In genomic region chr10:43401627-43402026, GRCh38 we compare ENCODE assay signal across 13 cellular contexts. TPM values are rescaled to one million over a fixed set of nuclear protein-coding genes. Genes with fewer than 3 reads are reported as not detected.
A peak's percentile ranks its signal among the peaks of the same experiment; 100 is the strongest.
DNase-seq lines count a peak whose midpoint lies in the region; ATAC-seq and TF ChIP-seq lines count a peak whose summit lies in the region.
"Had no signal": no experiment of that assay in that cellular context is flagged by ENCODE, and none has a peak within 500 bp of the region (broad histone marks: within the 10 kb centered on the region; RNA-seq: fewer than 3 reads in every experiment).

No MANE protein-coding gene starts in this region.

- intact Hi-C loops in PC-3 (cut with micrococcal nuclease): no loop called here

- no peaks in the 10 kb centered on the region for H3K27me3 Mint-ChIP-seq in activated T-cell treated with anti-CD3 and anti-CD28 coated beads, Interleukin-2, amount 50 U/mL, for 24 hours
- H3K27me3 Mint-ChIP-seq in endodermal cell (ENCODE audit: insufficient read depth): no peaks in the 10 kb centered on the region
- H3K27me3 Mint-ChIP-seq in progenitor cell of endocrine pancreas: no peaks in the 10 kb centered on the region

- H3K27ac ChIP-seq in PC-3 (ENCODE audit: low read length): no peak overlapping the region
- H3K27ac ChIP-seq in endodermal cell (ENCODE audit: low read depth, low read length): no peak overlapping the region

- POLR2A ChIA-PET in PC-3 (lab: Charles Lee; ENCODE audit: unreplicated experiment): no interaction called here

- H3K9ac ChIP-seq in PC-3 (ENCODE audit: low read length): no peak overlapping the region
- H3K9ac ChIP-seq in endodermal cell (ENCODE audit: extremely low read depth, low read length, poor library complexity, severe bottlenecking): no peak overlapping the region

- peak overlapping the region; percentile 99 for H3K4me3 Mint-ChIP-seq in activated T-cell treated with anti-CD3 and anti-CD28 coated beads, Interleukin-2, amount 50 U/mL, for 24 hours
- H3K4me3 Mint-ChIP-seq in endodermal cell (no peak overlapping the region), progenitor cell of endocrine pancreas (ENCODE audit: low read depth) (no peak overlapping the region)

- ATAC-seq in PC-3 (no peak), GM19035 (IDR thresholded peaks at IDR 0.05; ENCODE audit: unreplicated experiment) (no peak), HG03108 (IDR thresholded peaks at IDR 0.05; ENCODE audit: unreplicated experiment) (no peak)

- H3F3A ChIP-seq in PC-3 (ENCODE audit: low read length, unreplicated experiment): peaks cover 3% of the 10 kb centered on the region

- peak; percentile 29 for DNase-seq in activated T-cell treated with anti-CD3 and anti-CD28 coated beads, Interleukin-2, amount 50 U/mL, for 24 hours
- DNase-seq in activated T-cell treated with anti-CD3 and anti-CD28 coated beads for 4 hours: no peak
- DNase-seq in PC-3: no peak
- DNase-seq in endodermal cell: peak; percentile 80
- DNase-seq in progenitor cell of endocrine pancreas (ENCODE audit: low spot score, unreplicated experiment): no peak
- no peak for DNase-seq in MV-4-11 (lab: John Stamatoyannopoulos, UW)
- DNase-seq: AML-193, NCI-H1436 treated with DMSO at 0.1 percent for 48 hours had no signal

- 63% methylated on average over 2 of the region's 2 CpGs; no CpG with 5 or more reads in 1 of the 2 experiments for WGBS in endodermal cell (ENCODE audit: insufficient coverage in 1 of 2, insufficient read length in 1 of 2), 2 experiments

- peaks cover 68% of the 10 kb centered on the region for H3K4me1 Mint-ChIP-seq in activated T-cell treated with anti-CD3 and anti-CD28 coated beads, Interleukin-2, amount 50 U/mL, for 24 hours (ENCODE audit: low read depth)
- H3K4me1 Mint-ChIP-seq in endodermal cell: peaks cover 42% of the 10 kb centered on the region
- H3K4me1 Mint-ChIP-seq in progenitor cell of endocrine pancreas (ENCODE audit: low read depth): peaks cover 37% of the 10 kb centered on the region

- H3K4me3 ChIP-seq in PC-3 (ENCODE audit: low read length) (0 out of 2 replicates have a peak overlapping the region, but pooled peaks have one; percentile 0), endodermal cell (ENCODE audit: low read length) (no peak overlapping the region)
- H3K4me3 ChIP-seq: Peyer's patch had no signal

- TF ChIP-seq CTCF in PC-3 (conservative IDR thresholded peaks at IDR 0.05; ENCODE audit: low read depth, low read length): no peak
- no peak for TF ChIP-seq CTCF in endodermal cell (conservative IDR thresholded peaks at IDR 0.05)
- TF ChIP-seq CTCF in progenitor cell of endocrine pancreas (IDR thresholded peaks at IDR 0.05; ENCODE audit: unreplicated experiment): no peak

- H3K4me1 ChIP-seq in PC-3 (ENCODE audit: insufficient read depth, low read length) (peaks cover 72% of the 10 kb centered on the region), endodermal cell (ENCODE audit: control insufficient read depth, insufficient read depth, low read length) (peaks cover 13% of the 10 kb centered on the region)

- no peaks in the 10 kb centered on the region for H3K9me3 Mint-ChIP-seq in activated T-cell treated with anti-CD3 and anti-CD28 coated beads, Interleukin-2, amount 50 U/mL, for 24 hours
- no peaks in the 10 kb centered on the region for H3K9me3 Mint-ChIP-seq in endodermal cell
- no peaks in the 10 kb centered on the region for H3K9me3 Mint-ChIP-seq in progenitor cell of endocrine pancreas (ENCODE audit: low read depth)

- no peaks in the 10 kb centered on the region for H3K9me2 ChIP-seq in PC-3 (replicated peaks; ENCODE audit: low read length)

- H3K79me2 ChIP-seq in PC-3 (ENCODE audit: low read length): peaks cover 99% of the 10 kb centered on the region

- H3K27ac Mint-ChIP-seq in activated T-cell treated with anti-CD3 and anti-CD28 coated beads, Interleukin-2, amount 50 U/mL, for 24 hours: peak overlapping the region; percentile 96
- H3K27ac Mint-ChIP-seq in endodermal cell: peak overlapping the region; percentile 67
- peak overlapping the region; percentile 11 for H3K27ac Mint-ChIP-seq in progenitor cell of endocrine pancreas

- peaks cover 86% of the 10 kb centered on the region for H4K20me1 ChIP-seq in PC-3 (ENCODE audit: low read length)

- H3K9me3 ChIP-seq in PC-3 (ENCODE audit: low read length) (no peaks in the 10 kb centered on the region), endodermal cell (ENCODE audit: control insufficient read depth, low read length) (no peaks in the 10 kb centered on the region)
- H3K9me3 ChIP-seq: Peyer's patch had no signal

- no peak overlapping the region for H2AFZ ChIP-seq in PC-3 (ENCODE audit: low read length)

- BruUV-seq in PC-3 (replicated peaks; lab: Mats Ljungman, UMichigan): no TSS peak

- H3K4me2 ChIP-seq in PC-3 (ENCODE audit: low read length): no peak overlapping the region

- CTCF ChIA-PET in PC-3 (lab: Charles Lee): no interaction called here

- H3K36me3 Mint-ChIP-seq in activated T-cell treated with anti-CD3 and anti-CD28 coated beads, Interleukin-2, amount 50 U/mL, for 24 hours (ENCODE audit: low read depth): peaks cover 96% of the 10 kb centered on the region
- H3K36me3 Mint-ChIP-seq in endodermal cell (ENCODE audit: low read depth) (peaks cover 27% of the 10 kb centered on the region), progenitor cell of endocrine pancreas (ENCODE audit: insufficient read depth) (peaks cover 6% of the 10 kb centered on the region)

- peaks cover 32% of the 10 kb centered on the region for H3K36me3 ChIP-seq in PC-3 (ENCODE audit: low read depth, low read length)
- H3K36me3 ChIP-seq in endodermal cell (ENCODE audit: control insufficient read depth, insufficient read depth, low read length): peaks cover 44% of the 10 kb centered on the region
- H3K36me3 ChIP-seq: Peyer's patch had no signal

- no peaks in the 10 kb centered on the region for H3K27me3 ChIP-seq in PC-3 (ENCODE audit: low read length)
- H3K27me3 ChIP-seq in endodermal cell (ENCODE audit: control insufficient read depth, insufficient read depth, low read length, poor library complexity, severe bottlenecking): no peaks in the 10 kb centered on the region
- H3K27me3 ChIP-seq: Peyer's patch had no signal

RNA-seq across cellular contexts. Expression of gene HNRNPF, which starts 7.4 kb away (rescaled TPM):
- total RNA-seq in PC-3 (2014; rRNA removed): 417 and 421 TPM in 2 replicates
- total RNA-seq in endodermal cell: 100 to 1,000 TPM; 283 to 299 TPM
- polyA plus RNA-seq in endodermal cell (2013, experiment 1 of 2): 222 TPM
- polyA plus RNA-seq in endodermal cell (2013, experiment 2 of 2): 193 TPM
- 211 and 221 TPM in 2 replicates for total RNA-seq in progenitor cell of endocrine pancreas

RNA-seq across cellular contexts. Expression of gene FXYD4, which starts 30.2 kb away (rescaled TPM):
- total RNA-seq in PC-3 (2014; rRNA removed) (not detected in 2 replicates), endodermal cell (under 1 TPM in 1 of 2 donors, not detected in 1; 0.97 TPM), progenitor cell of endocrine pancreas (not detected in 2 replicates)
- not detected for polyA plus RNA-seq in endodermal cell (2013, experiment 1 of 2)
- not detected for polyA plus RNA-seq in endodermal cell (2013, experiment 2 of 2)
- total RNA-seq: activated CD8-positive, alpha-beta memory T cell treated with anti-CD3 and anti-CD28 coated beads for 36 hours; Peyer's patch had no signal
- polyA plus RNA-seq: keratinocyte had no signal

RNA-seq across cellular contexts. Expression of gene ZNF487, which starts 35.3 kb away (rescaled TPM):
- total RNA-seq in PC-3 (2014; rRNA removed) (7.0 and 9.4 TPM in 2 replicates), endodermal cell (1 to 10 TPM; 3.8 to 6.6 TPM), progenitor cell of endocrine pancreas (6.2 and 7.1 TPM in 2 replicates)
- 3.8 TPM for polyA plus RNA-seq in endodermal cell (2013, experiment 1 of 2)
- 5.3 TPM for polyA plus RNA-seq in endodermal cell (2013, experiment 2 of 2)

Comparison
In these comparisons a context has a peak if more than half of its experiments do, and no peak if none do; other contexts are left out.
1. DNase-seq: peak in activated T-cell treated with anti-CD3 and anti-CD28 coated beads, Interleukin-2, amount 50 U/mL, for 24 hours (single experiment) and endodermal cell (single experiment); none in activated T-cell treated with anti-CD3 and anti-CD28 coated beads for 4 hours (single experiment), PC-3 (single experiment), progenitor cell of endocrine pancreas (single experiment) and MV-4-11 (single experiment).
2. H3K27ac Mint-ChIP-seq: peak in every context shown above with its lines; median percentile 96 in activated T-cell treated with anti-CD3 and anti-CD28 coated beads, Interleukin-2, amount 50 U/mL, for 24 hours; 67 in endodermal cell; 11 in progenitor cell of endocrine pancreas.